ENCODE assay signal across 1 cellular context in the genomic region with DNA sequence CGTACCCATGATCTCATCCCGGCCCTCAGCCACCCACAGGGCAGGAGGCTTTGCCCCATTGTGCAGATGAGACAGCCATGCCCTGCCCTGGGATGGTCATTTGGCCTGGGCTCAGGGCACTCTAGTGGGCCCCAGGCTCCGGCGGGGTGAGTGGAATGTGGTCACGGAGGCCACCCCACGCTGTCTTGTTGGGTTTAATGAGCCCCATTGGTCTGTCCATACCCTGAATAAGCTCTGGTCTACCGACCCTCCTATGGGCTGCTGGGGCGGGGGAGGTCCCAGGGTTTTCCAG.
TF ChIP-seq lines count a peak whose summit lies in the region.

No MANE protein-coding gene starts in this region.

TF ChIP-seq in HCT116, 20 proteins besides CTCF, POLR2A, EP300 and RAD21 (continued from another document):
- TF ChIP-seq EZH2 (IDR thresholded peaks at IDR 0.05) (no peak), TCF7L2 (IDR thresholded peaks at IDR 0.05; ENCODE audit: borderline replicate concordance, extremely low read depth, insufficient read depth, insufficient read length) (no peak), SIN3A (IDR thresholded peaks at IDR 0.05; ENCODE audit: low read depth) (no peak), SP1 (IDR thresholded peaks at IDR 0.05; ENCODE audit: low read depth) (no peak), EZH2phosphoT487 (IDR thresholded peaks at IDR 0.05; ENCODE audit: borderline replicate concordance) (no peak), CBX3 (IDR thresholded peaks at IDR 0.05; ENCODE audit: low read depth) (no peak), ZNF274 (IDR thresholded peaks at IDR 0.05; ENCODE audit: low read depth, low read length) (no peak), CEBPB (IDR thresholded peaks at IDR 0.05; ENCODE audit: low read depth) (no peak), ELF1 (IDR thresholded peaks at IDR 0.05; ENCODE audit: borderline replicate concordance, low read depth) (no peak), EGR1 (IDR thresholded peaks at IDR 0.05; ENCODE audit: low read depth) (no peak), POLR2AphosphoS5 (IDR thresholded peaks at IDR 0.05; ENCODE audit: low read depth, low read length) (no peak), JUND (IDR thresholded peaks at IDR 0.05) (no peak), ZFX (IDR thresholded peaks at IDR 0.05) (no peak), SRF (IDR thresholded peaks at IDR 0.05; ENCODE audit: low read depth) (no peak), FOSL1 (IDR thresholded peaks at IDR 0.05; ENCODE audit: low read depth) (no peak)
- TF ChIP-seq, protein P1, sequence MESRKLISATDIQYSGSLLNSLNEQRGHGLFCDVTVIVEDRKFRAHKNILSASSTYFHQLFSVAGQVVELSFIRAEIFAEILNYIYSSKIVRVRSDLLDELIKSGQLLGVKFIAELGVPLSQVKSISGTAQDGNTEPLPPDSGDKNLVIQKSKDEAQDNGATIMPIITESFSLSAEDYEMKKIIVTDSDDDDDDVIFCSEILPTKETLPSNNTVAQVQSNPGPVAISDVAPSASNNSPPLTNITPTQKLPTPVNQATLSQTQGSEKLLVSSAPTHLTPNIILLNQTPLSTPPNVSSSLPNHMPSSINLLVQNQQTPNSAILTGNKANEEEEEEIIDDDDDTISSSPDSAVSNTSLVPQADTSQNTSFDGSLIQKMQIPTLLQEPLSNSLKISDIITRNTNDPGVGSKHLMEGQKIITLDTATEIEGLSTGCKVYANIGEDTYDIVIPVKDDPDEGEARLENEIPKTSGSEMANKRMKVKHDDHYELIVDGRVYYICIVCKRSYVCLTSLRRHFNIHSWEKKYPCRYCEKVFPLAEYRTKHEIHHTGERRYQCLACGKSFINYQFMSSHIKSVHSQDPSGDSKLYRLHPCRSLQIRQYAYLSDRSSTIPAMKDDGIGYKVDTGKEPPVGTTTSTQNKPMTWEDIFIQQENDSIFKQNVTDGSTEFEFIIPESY (IDR thresholded peaks at IDR 0.05; ENCODE audit: extremely low read depth, insufficient replicate concordance, low read length), result no peak
- TF ChIP-seq, protein P2, sequence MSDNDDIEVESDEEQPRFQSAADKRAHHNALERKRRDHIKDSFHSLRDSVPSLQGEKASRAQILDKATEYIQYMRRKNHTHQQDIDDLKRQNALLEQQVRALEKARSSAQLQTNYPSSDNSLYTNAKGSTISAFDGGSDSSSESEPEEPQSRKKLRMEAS (IDR thresholded peaks at IDR 0.05), result no peak
- TF ChIP-seq, protein P3, sequence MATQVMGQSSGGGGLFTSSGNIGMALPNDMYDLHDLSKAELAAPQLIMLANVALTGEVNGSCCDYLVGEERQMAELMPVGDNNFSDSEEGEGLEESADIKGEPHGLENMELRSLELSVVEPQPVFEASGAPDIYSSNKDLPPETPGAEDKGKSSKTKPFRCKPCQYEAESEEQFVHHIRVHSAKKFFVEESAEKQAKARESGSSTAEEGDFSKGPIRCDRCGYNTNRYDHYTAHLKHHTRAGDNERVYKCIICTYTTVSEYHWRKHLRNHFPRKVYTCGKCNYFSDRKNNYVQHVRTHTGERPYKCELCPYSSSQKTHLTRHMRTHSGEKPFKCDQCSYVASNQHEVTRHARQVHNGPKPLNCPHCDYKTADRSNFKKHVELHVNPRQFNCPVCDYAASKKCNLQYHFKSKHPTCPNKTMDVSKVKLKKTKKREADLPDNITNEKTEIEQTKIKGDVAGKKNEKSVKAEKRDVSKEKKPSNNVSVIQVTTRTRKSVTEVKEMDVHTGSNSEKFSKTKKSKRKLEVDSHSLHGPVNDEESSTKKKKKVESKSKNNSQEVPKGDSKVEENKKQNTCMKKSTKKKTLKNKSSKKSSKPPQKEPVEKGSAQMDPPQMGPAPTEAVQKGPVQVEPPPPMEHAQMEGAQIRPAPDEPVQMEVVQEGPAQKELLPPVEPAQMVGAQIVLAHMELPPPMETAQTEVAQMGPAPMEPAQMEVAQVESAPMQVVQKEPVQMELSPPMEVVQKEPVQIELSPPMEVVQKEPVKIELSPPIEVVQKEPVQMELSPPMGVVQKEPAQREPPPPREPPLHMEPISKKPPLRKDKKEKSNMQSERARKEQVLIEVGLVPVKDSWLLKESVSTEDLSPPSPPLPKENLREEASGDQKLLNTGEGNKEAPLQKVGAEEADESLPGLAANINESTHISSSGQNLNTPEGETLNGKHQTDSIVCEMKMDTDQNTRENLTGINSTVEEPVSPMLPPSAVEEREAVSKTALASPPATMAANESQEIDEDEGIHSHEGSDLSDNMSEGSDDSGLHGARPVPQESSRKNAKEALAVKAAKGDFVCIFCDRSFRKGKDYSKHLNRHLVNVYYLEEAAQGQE (IDR thresholded peaks at IDR 0.05; ENCODE audit: low read depth), result no peak
- TF ChIP-seq, protein P4, sequence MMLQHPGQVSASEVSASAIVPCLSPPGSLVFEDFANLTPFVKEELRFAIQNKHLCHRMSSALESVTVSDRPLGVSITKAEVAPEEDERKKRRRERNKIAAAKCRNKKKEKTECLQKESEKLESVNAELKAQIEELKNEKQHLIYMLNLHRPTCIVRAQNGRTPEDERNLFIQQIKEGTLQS (IDR thresholded peaks at IDR 0.05), result no peak
